Comparison of ENCODE assay signal across 8 cellular contexts in genomic region chr17:72588961-72589360, GRCh38.
DNase-seq lines count a peak whose midpoint lies in the region; ATAC-seq lines count a peak whose summit lies in the region.

No MANE protein-coding gene starts in this region.

- CTCF ChIA-PET in T-cell (lab: Charles Lee), result interaction anchor here in 1 of 2 donors (0.6 kb wide), 1 partner anchor 757 kb away, joined by 6 read pairs; no protein-coding TSS in a partner anchor

- H3K36me3 Mint-ChIP-seq in T-cell, result no peaks in the 10 kb centered on the region

- no peaks in the 10 kb centered on the region for H3K9me3 Mint-ChIP-seq in T-cell

- POLR2A ChIA-PET in T-cell (lab: Charles Lee), result no interaction called here

- no peak for ATAC-seq in T-cell (replicated peaks in 1 of 4)
- ATAC-seq in HG02870 (IDR thresholded peaks at IDR 0.05; ENCODE audit: unreplicated experiment), result no peak
- no peak for ATAC-seq in left lobe of liver
- no peak for ATAC-seq in GM21786 (IDR thresholded peaks at IDR 0.05; ENCODE audit: unreplicated experiment)

- peak overlapping the region in 1 of 3 donors; percentile 59 for H3K4me3 Mint-ChIP-seq in T-cell

- peak; percentile 10 for DNase-seq in stimulated activated CD4-positive, alpha-beta T cell treated with anti-CD3 and anti-CD28 coated beads, Interleukin-1b, Interleukin-23, amount 100 ng/mL, for 48 hours
- no peak for DNase-seq in stimulated activated CD4-positive, alpha-beta T cell treated with anti-CD3 and anti-CD28 coated beads, Interleukin-2, amount 100 ng/mL, for 24 hours
- no peak for DNase-seq in T-cell
- DNase-seq in inferior parietal cortex (ENCODE audit: extremely low spot score), result peak; percentile 21
- no peak for DNase-seq in left lobe of liver (ENCODE audit: low spot score)
- no peak for DNase-seq in stimulated activated CD4-positive, alpha-beta T cell treated with anti-CD3 and anti-CD28 coated beads, Interleukin-4, amount 100 ng/mL, for 4 hours

- H3K27me3 Mint-ChIP-seq in T-cell, result peaks cover 26 to 36% of the 10 kb centered on the region in 2 donors

- H3K4me1 Mint-ChIP-seq in T-cell, result peaks cover 28 to 53% (median 33%) of the 10 kb centered on the region in 3 donors

- peak overlapping the region; percentile 14 to 87 for H3K27ac Mint-ChIP-seq in T-cell

Comparison
In these comparisons a context has a peak if more than half of its experiments do, and no peak if none do; other contexts are left out.
1. DNase-seq: peak in stimulated activated CD4-positive, alpha-beta T cell treated with anti-CD3 and anti-CD28 coated beads, Interleukin-1b, Interleukin-23, amount 100 ng/mL, for 48 hours (single experiment) and inferior parietal cortex (single experiment); none in stimulated activated CD4-positive, alpha-beta T cell treated with anti-CD3 and anti-CD28 coated beads, Interleukin-2, amount 100 ng/mL, for 24 hours (0 of 2), T-cell (0 of 34), left lobe of liver (single experiment) and stimulated activated CD4-positive, alpha-beta T cell treated with anti-CD3 and anti-CD28 coated beads, Interleukin-4, amount 100 ng/mL, for 4 hours (0 of 2).